In the genomic region with DNA sequence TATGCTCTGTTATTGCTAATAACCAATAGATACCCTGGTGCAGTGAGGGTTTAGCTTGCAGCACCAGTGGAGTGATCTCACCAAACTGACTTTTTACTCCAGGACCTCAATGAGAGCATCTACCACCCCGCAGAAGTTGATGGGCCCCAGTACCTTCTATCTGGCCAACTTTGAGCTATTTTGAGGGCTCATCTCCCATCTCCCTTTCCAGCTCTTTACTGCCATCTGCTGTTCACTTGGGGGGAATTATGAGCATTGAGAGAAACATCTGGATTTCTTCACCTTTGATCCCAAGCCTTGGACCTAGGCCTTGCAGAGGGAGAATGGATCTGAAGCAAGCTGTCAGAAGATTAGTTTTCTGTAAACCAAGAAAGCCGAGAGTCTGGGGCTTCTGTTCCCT, we compare ENCODE assay signal across 9 cellular contexts.
DNase-seq lines count a peak whose midpoint lies in the region; ATAC-seq, FAIRE-seq and TF ChIP-seq lines count a peak whose summit lies in the region.
"Had no signal": no experiment of that assay in that cellular context is flagged by ENCODE, and none has a peak within 500 bp of the region (broad histone marks: within the 10 kb centered on the region; RNA-seq: fewer than 3 reads in every experiment).

No MANE protein-coding gene starts in this region.

- DNase-seq in stimulated activated CD4-positive, alpha-beta T cell treated with anti-CD3 and anti-CD28 coated beads, Interleukin-2, amount 100 ng/mL, for 48 hours = peak; percentile 11 to 27
- no peak for DNase-seq in stimulated activated CD4-positive, alpha-beta T cell treated with anti-CD3 and anti-CD28 coated beads, Interleukin-1b, Interleukin-23, amount 100 ng/mL, for 48 hours
- DNase-seq in HEK293T (ENCODE audit: extremely low spot score) (peak; percentile 75), NCI-H2227 (lab: John Stamatoyannopoulos, UW; ENCODE audit: unreplicated experiment) (peak; percentile 78), left cardiac atrium (no peak), small intestine (peak; percentile 73)
- DNase-seq in activated naive CD4-positive, alpha-beta T cell treated with anti-CD3 and anti-CD28 coated beads, Interleukin-2, amount 10 ng/mL, durations not matched to agents 7 days and 5 days = peak; percentile 42

- no peaks in the 10 kb centered on the region for H3K27me3 ChIP-seq in small intestine (ENCODE audit: control insufficient read depth in 2 of 2, insufficient read depth in 2 of 2, low read length in 2 of 2)

- ATAC-seq in left cardiac atrium (peak; percentile 56 to 80), HG03139 (IDR thresholded peaks at IDR 0.05; ENCODE audit: unreplicated experiment) (no peak)

- no peaks in the 10 kb centered on the region for H3K36me3 ChIP-seq in small intestine (ENCODE audit: control insufficient read depth in 2 of 2, insufficient read depth in 2 of 2, low read length in 2 of 2)

- H3K27ac ChIP-seq in small intestine (ENCODE audit: low read depth in 1 of 2, low read length in 1 of 2) = no peak overlapping the region

- no peak for FAIRE-seq in small intestine (lab: Jason Lieb, UNC)
- FAIRE-seq: frontal cortex had no signal

- H3K4me1 ChIP-seq in small intestine (ENCODE audit: control insufficient read depth in 2 of 2, insufficient read depth in 1 of 2, low read depth in 1 of 2, low read length in 1 of 2) = no peaks in the 10 kb centered on the region

- no peaks in the 10 kb centered on the region for H3K27me3 Mint-ChIP-seq in activated naive CD4-positive, alpha-beta T cell treated with anti-CD3 and anti-CD28 coated beads, Interleukin-2, amount 10 ng/mL, durations not matched to agents 7 days and 5 days

- CTCF ChIA-PET in HEK293T (lab: Yijun Ruan, JAX) = interaction anchor here (0.5 to 3.1 kb wide), 63 partner anchors 10 to 1597 kb away, joined by 3 to 42 read pairs (median 4); no protein-coding TSS in a partner anchor
- CTCF ChIA-PET in activated naive CD4-positive, alpha-beta T cell treated with anti-CD3 and anti-CD28 coated beads, Interleukin-2, amount 10 ng/mL, durations not matched to agents 7 days and 5 days (lab: Charles Lee) = interaction anchor here (0.6 to 4.3 kb wide), 28 partner anchors 8 to 432 kb away, joined by 3 to 24 read pairs (median 4); no protein-coding TSS in a partner anchor

- H3K9me3 ChIP-seq in small intestine (ENCODE audit: control insufficient read depth, low read depth) = no peaks in the 10 kb centered on the region

- H3K4me3 Mint-ChIP-seq in activated naive CD4-positive, alpha-beta T cell treated with anti-CD3 and anti-CD28 coated beads, Interleukin-2, amount 10 ng/mL, durations not matched to agents 7 days and 5 days = no peak overlapping the region

- no peaks in the 10 kb centered on the region for H3K9me3 Mint-ChIP-seq in activated naive CD4-positive, alpha-beta T cell treated with anti-CD3 and anti-CD28 coated beads, Interleukin-2, amount 10 ng/mL, durations not matched to agents 7 days and 5 days

- no peaks in the 10 kb centered on the region for H3K36me3 Mint-ChIP-seq in activated naive CD4-positive, alpha-beta T cell treated with anti-CD3 and anti-CD28 coated beads, Interleukin-2, amount 10 ng/mL, durations not matched to agents 7 days and 5 days

- intact Hi-C loops in left cardiac atrium (cut with DNase I) = loop anchor here in 1 of 2 donors (5.0 to 10.0 kb wide), 2 partner anchors 142 to 229 kb away; partner anchors contain the start of gene TMEM164

- no peak overlapping the region for H3K27ac Mint-ChIP-seq in activated naive CD4-positive, alpha-beta T cell treated with anti-CD3 and anti-CD28 coated beads, Interleukin-2, amount 10 ng/mL, durations not matched to agents 7 days and 5 days

- WGBS in small intestine, 3 donors = 15 to 29% (median 15%) methylated on average over 2 of the region's 2 CpGs

- POLR2A ChIA-PET in HEK293T (lab: Yijun Ruan, JAX) = interaction anchor here (0.6 kb wide), 2 partner anchors 196 to 230 kb away, joined by 3 read pairs; no protein-coding TSS in a partner anchor

- no peak overlapping the region for H3K4me3 ChIP-seq in small intestine (ENCODE audit: low read depth in 1 of 2, low read length in 2 of 2)

- no peaks in the 10 kb centered on the region for H3K4me1 Mint-ChIP-seq in activated naive CD4-positive, alpha-beta T cell treated with anti-CD3 and anti-CD28 coated beads, Interleukin-2, amount 10 ng/mL, durations not matched to agents 7 days and 5 days

TF ChIP-seq in HEK293T, 16 proteins besides CTCF, POLR2A, EP300 and RAD21:
- TF ChIP-seq LEF1 (IDR thresholded peaks at IDR 0.05; ENCODE audit: borderline replicate concordance) = 0 out of 2 replicates have a peak, but pooled peaks have one; percentile 8
- TF ChIP-seq NFRKB (IDR thresholded peaks at IDR 0.05) = no peak
- no peak for TF ChIP-seq TARDBP (IDR thresholded peaks at IDR 0.05)
- no peak for TF ChIP-seq ELF4 (IDR thresholded peaks at IDR 0.05)
- no peak for TF ChIP-seq FOXK2 (IDR thresholded peaks at IDR 0.05)

Comparison
In these comparisons a context has a peak if more than half of its experiments do, and no peak if none do; other contexts are left out.
1. DNase-seq: peak in stimulated activated CD4-positive, alpha-beta T cell treated with anti-CD3 and anti-CD28 coated beads, Interleukin-2, amount 100 ng/mL, for 48 hours (2 of 2), HEK293T (single experiment), NCI-H2227 (single experiment), activated naive CD4-positive, alpha-beta T cell treated with anti-CD3 and anti-CD28 coated beads, Interleukin-2, amount 10 ng/mL, durations not matched to agents 7 days and 5 days (single experiment) and small intestine (single experiment); none in stimulated activated CD4-positive, alpha-beta T cell treated with anti-CD3 and anti-CD28 coated beads, Interleukin-1b, Interleukin-23, amount 100 ng/mL, for 48 hours (single experiment) and left cardiac atrium (single experiment).